18 cellular contexts compared by ENCODE assay signal in genomic region chr16:68136515-68136914, GRCh38. TPM values are rescaled to one million over a fixed set of nuclear protein-coding genes. Genes with fewer than 3 reads are reported as not detected.
DNase-seq lines count a peak whose midpoint lies in the region; ATAC-seq, FAIRE-seq and TF ChIP-seq lines count a peak whose summit lies in the region.
"Had no signal": no experiment of that assay in that cellular context is flagged by ENCODE, and none has a peak within 500 bp of the region (broad histone marks: within the 10 kb centered on the region; RNA-seq: fewer than 3 reads in every experiment).

No MANE protein-coding gene starts in this region.

- WGBS in esophagus, 2 donors = 75 to 82% methylated on average over 3 of the region's 3 CpGs

- no peak for FAIRE-seq in GM12891 (lab: Jason Lieb, UNC)
- FAIRE-seq: GM19239, H1 had no signal

- H3K27ac Mint-ChIP-seq in activated CD8-positive, alpha-beta T cell treated with anti-CD3 and anti-CD28 coated beads for 36 hours = peak overlapping the region; percentile 20
- H3K27ac Mint-ChIP-seq in activated CD8-positive, alpha-beta T cell treated with anti-CD3 and anti-CD28 coated beads, Interleukin-2, amount 10 ng/mL, durations not matched to agents 7 days and 5 days = no peak overlapping the region
- H3K27ac Mint-ChIP-seq in CD4-positive, alpha-beta T cell = peak overlapping the region; percentile 42
- H3K27ac Mint-ChIP-seq in natural killer cell = peak overlapping the region; percentile 62 to 73

- peak; percentile 26 for DNase-seq in activated CD8-positive, alpha-beta T cell treated with anti-CD3 and anti-CD28 coated beads for 36 hours
- DNase-seq in activated CD8-positive, alpha-beta T cell treated with anti-CD3 and anti-CD28 coated beads, Interleukin-2, amount 10 ng/mL, durations not matched to agents 7 days and 5 days = no peak
- no peak for DNase-seq in CD4-positive, alpha-beta T cell
- DNase-seq in natural killer cell (no peak), CD1c-positive myeloid dendritic cell (ENCODE audit: extremely low spot score) (no peak), lower lobe of right lung (no peak), GM12891 (ENCODE audit: insufficient read length, low spot score) (no peak)
- DNase-seq: 8988T; AML-193; CD4-positive, CD25-positive, alpha-beta regulatory T cell; DMS153; DND-41; GDM1 had no signal

- H3K36me3 Mint-ChIP-seq in activated CD8-positive, alpha-beta T cell treated with anti-CD3 and anti-CD28 coated beads for 36 hours (ENCODE audit: low read depth) = peaks cover 45% of the 10 kb centered on the region
- peaks cover 53% of the 10 kb centered on the region for H3K36me3 Mint-ChIP-seq in activated CD8-positive, alpha-beta T cell treated with anti-CD3 and anti-CD28 coated beads, Interleukin-2, amount 10 ng/mL, durations not matched to agents 7 days and 5 days (ENCODE audit: low read depth)
- peaks cover 66% of the 10 kb centered on the region for H3K36me3 Mint-ChIP-seq in CD4-positive, alpha-beta T cell (ENCODE audit: low read depth)
- no peaks in the 10 kb centered on the region for H3K36me3 Mint-ChIP-seq in natural killer cell

- H3K9me3 Mint-ChIP-seq in activated CD8-positive, alpha-beta T cell treated with anti-CD3 and anti-CD28 coated beads for 36 hours = no peaks in the 10 kb centered on the region
- no peaks in the 10 kb centered on the region for H3K9me3 Mint-ChIP-seq in activated CD8-positive, alpha-beta T cell treated with anti-CD3 and anti-CD28 coated beads, Interleukin-2, amount 10 ng/mL, durations not matched to agents 7 days and 5 days (ENCODE audit: insufficient read depth)
- no peaks in the 10 kb centered on the region for H3K9me3 Mint-ChIP-seq in CD4-positive, alpha-beta T cell
- H3K9me3 Mint-ChIP-seq in natural killer cell = no peaks in the 10 kb centered on the region
- H3K9me3 Mint-ChIP-seq: CD4-positive, CD25-positive, alpha-beta regulatory T cell had no signal

- no peak overlapping the region for H3K4me3 Mint-ChIP-seq in activated CD8-positive, alpha-beta T cell treated with anti-CD3 and anti-CD28 coated beads for 36 hours
- H3K4me3 Mint-ChIP-seq in activated CD8-positive, alpha-beta T cell treated with anti-CD3 and anti-CD28 coated beads, Interleukin-2, amount 10 ng/mL, durations not matched to agents 7 days and 5 days = no peak overlapping the region
- no peak overlapping the region for H3K4me3 Mint-ChIP-seq in CD4-positive, alpha-beta T cell
- no peak overlapping the region for H3K4me3 Mint-ChIP-seq in natural killer cell
- H3K4me3 Mint-ChIP-seq: CD4-positive, CD25-positive, alpha-beta regulatory T cell had no signal

- intact Hi-C loops in activated CD8-positive, alpha-beta T cell treated with anti-CD3 and anti-CD28 coated beads for 36 hours (cut with micrococcal nuclease) = no loop called here
- intact Hi-C loops in CD4-positive, alpha-beta T cell (cut with DNase I, micrococcal nuclease) = loop anchor here in 1 of 2 experiments (5.0 kb wide), 1 partner anchor 41 kb away; no protein-coding TSS in a partner anchor
- intact Hi-C loops in natural killer cell (cut with micrococcal nuclease) (no loop called here), lower lobe of right lung (cut with DNase I) (no loop called here)

- no peaks in the 10 kb centered on the region for H3K4me1 ChIP-seq in esophagus (ENCODE audit: control insufficient read depth in 2 of 2, insufficient read depth in 2 of 2, low read length in 1 of 2)
- H3K4me1 ChIP-seq in lower lobe of right lung = peaks cover 13% of the 10 kb centered on the region
- H3K4me1 ChIP-seq: BLaER1 had no signal

- ATAC-seq in activated CD8-positive, alpha-beta T cell treated with anti-CD3 and anti-CD28 coated beads for 36 hours = peak; percentile 65
- ATAC-seq in activated CD8-positive, alpha-beta T cell treated with anti-CD3 and anti-CD28 coated beads, Interleukin-2, amount 10 ng/mL, durations not matched to agents 7 days and 5 days = no peak
- no peak for ATAC-seq in CD4-positive, alpha-beta T cell (ENCODE audit: poor library complexity)
- no peak for ATAC-seq in natural killer cell
- no peak for ATAC-seq in lower lobe of right lung

- TF ChIP-seq POLR2A in GM12891 (IDR thresholded peaks at IDR 0.05; ENCODE audit: low read depth, low read length) = no peak

- H3K27ac ChIP-seq in CD4-positive, alpha-beta T cell (ENCODE audit: low read depth, low read length) = no peak overlapping the region
- H3K27ac ChIP-seq in esophagus (ENCODE audit: low read depth in 2 of 2, low read length in 1 of 2) (peak overlapping the region; percentile 47 to 65), lower lobe of right lung (no peak overlapping the region)
- H3K27ac ChIP-seq: BLaER1 had no signal

- H3K9me3 ChIP-seq in CD4-positive, alpha-beta T cell (ENCODE audit: control insufficient read depth, low read length) = no peaks in the 10 kb centered on the region
- no peaks in the 10 kb centered on the region for H3K9me3 ChIP-seq in esophagus (ENCODE audit: control insufficient read depth in 2 of 2, insufficient read depth in 1 of 2, low read depth in 1 of 2, low read length in 1 of 2)
- H3K9me3 ChIP-seq in lower lobe of right lung = no peaks in the 10 kb centered on the region
- H3K9me3 ChIP-seq: BLaER1, HAP-1 had no signal

- H3K4me1 Mint-ChIP-seq in activated CD8-positive, alpha-beta T cell treated with anti-CD3 and anti-CD28 coated beads for 36 hours (ENCODE audit: low read depth) = peaks cover 46% of the 10 kb centered on the region
- H3K4me1 Mint-ChIP-seq in activated CD8-positive, alpha-beta T cell treated with anti-CD3 and anti-CD28 coated beads, Interleukin-2, amount 10 ng/mL, durations not matched to agents 7 days and 5 days (ENCODE audit: low read depth) = peaks cover 24% of the 10 kb centered on the region
- H3K4me1 Mint-ChIP-seq in CD4-positive, alpha-beta T cell (ENCODE audit: low read depth) = peaks cover 51% of the 10 kb centered on the region
- peaks cover 61 to 68% of the 10 kb centered on the region in 2 donors for H3K4me1 Mint-ChIP-seq in natural killer cell

- H3K4me3 ChIP-seq in esophagus (ENCODE audit: low read depth in 1 of 2, low read length in 2 of 2) = no peak overlapping the region
- H3K4me3 ChIP-seq in lower lobe of right lung = no peak overlapping the region
- H3K4me3 ChIP-seq: BLaER1, HAP-1 had no signal

- CTCF ChIA-PET in activated CD8-positive, alpha-beta T cell treated with anti-CD3 and anti-CD28 coated beads for 36 hours (lab: Charles Lee) = interaction anchor here (0.9 to 1.8 kb wide), 2 partner anchors 41 to 43 kb away, joined by 3 to 6 read pairs; no protein-coding TSS in a partner anchor
- CTCF ChIA-PET in activated CD8-positive, alpha-beta T cell treated with anti-CD3 and anti-CD28 coated beads, Interleukin-2, amount 10 ng/mL, durations not matched to agents 7 days and 5 days (lab: Charles Lee) = interaction anchor here (2.7 kb wide), 1 partner anchor 43 kb away, joined by 8 read pairs; no protein-coding TSS in a partner anchor
- CTCF ChIA-PET in CD4-positive, alpha-beta T cell (lab: Charles Lee) = interaction anchor here (1.2 kb wide), 1 partner anchor 96 kb away, joined by 3 read pairs; no protein-coding TSS in a partner anchor

- POLR2A ChIA-PET in activated CD8-positive, alpha-beta T cell treated with anti-CD3 and anti-CD28 coated beads for 36 hours (lab: Charles Lee) = interaction anchor here (0.8 to 1.2 kb wide), 3 partner anchors 10 to 43 kb away, joined by 3 read pairs; no protein-coding TSS in a partner anchor
- POLR2A ChIA-PET in activated CD8-positive, alpha-beta T cell treated with anti-CD3 and anti-CD28 coated beads, Interleukin-2, amount 10 ng/mL, durations not matched to agents 7 days and 5 days (lab: Charles Lee) = no interaction called here
- POLR2A ChIA-PET in CD4-positive, alpha-beta T cell (lab: Charles Lee) = interaction anchor here (1.0 kb wide), 1 partner anchor 51 kb away, joined by 3 read pairs; no protein-coding TSS in a partner anchor

- TF ChIP-seq CTCF in activated CD8-positive, alpha-beta T cell treated with anti-CD3 and anti-CD28 coated beads for 36 hours (IDR thresholded peaks at IDR 0.05) = no peak
- TF ChIP-seq CTCF in CD4-positive, alpha-beta T cell (IDR thresholded peaks at IDR 0.05) = no peak
- TF ChIP-seq CTCF in natural killer cell (IDR thresholded peaks at IDR 0.05) = no peak
- TF ChIP-seq CTCF in lower lobe of right lung (IDR thresholded peaks at IDR 0.05) = no peak

- H3K36me3 ChIP-seq in esophagus (ENCODE audit: control insufficient read depth in 2 of 2, insufficient read depth in 2 of 2, low read length in 1 of 2) = no peaks in the 10 kb centered on the region
- H3K36me3 ChIP-seq in lower lobe of right lung = peaks cover 37% of the 10 kb centered on the region
- H3K36me3 ChIP-seq: HAP-1 had no signal

- H3K27me3 Mint-ChIP-seq in activated CD8-positive, alpha-beta T cell treated with anti-CD3 and anti-CD28 coated beads for 36 hours = no peaks in the 10 kb centered on the region
- no peaks in the 10 kb centered on the region for H3K27me3 Mint-ChIP-seq in activated CD8-positive, alpha-beta T cell treated with anti-CD3 and anti-CD28 coated beads, Interleukin-2, amount 10 ng/mL, durations not matched to agents 7 days and 5 days (ENCODE audit: low read depth)
- no peaks in the 10 kb centered on the region for H3K27me3 Mint-ChIP-seq in CD4-positive, alpha-beta T cell
- no peaks in the 10 kb centered on the region for H3K27me3 Mint-ChIP-seq in natural killer cell (ENCODE audit: low read depth in 2 of 2)
- H3K27me3 Mint-ChIP-seq: CD4-positive, CD25-positive, alpha-beta regulatory T cell had no signal

- no peaks in the 10 kb centered on the region for H3K27me3 ChIP-seq in CD4-positive, alpha-beta T cell (ENCODE audit: control insufficient read depth, insufficient read depth, low read length)
- H3K27me3 ChIP-seq in esophagus (ENCODE audit: control insufficient read depth in 1 of 2, insufficient read depth in 2 of 2, low read length in 2 of 2) (no peaks in the 10 kb centered on the region), lower lobe of right lung (ENCODE audit: low read depth) (no peaks in the 10 kb centered on the region)
- H3K27me3 ChIP-seq: BLaER1 had no signal

TF ChIP-seq in GM12891, 5 proteins besides CTCF, POLR2A, EP300 and RAD21:
- TF ChIP-seq TAF1 (IDR thresholded peaks at IDR 0.05; ENCODE audit: low read depth, low read length) (no peak), SPI1 (IDR thresholded peaks at IDR 0.05; ENCODE audit: low read depth, low read length) (no peak), POLR2AphosphoS5 (IDR thresholded peaks at IDR 0.05; ENCODE audit: low read depth, low read length) (no peak), PAX5 (IDR thresholded peaks at IDR 0.05; ENCODE audit: insufficient read depth, low read length, severe bottlenecking) (no peak), POU2F2 (IDR thresholded peaks at IDR 0.05; ENCODE audit: low read depth, low read length) (no peak)

RNA-seq across cellular contexts. Expression of gene NFATC3, which starts 51.3 kb away (rescaled TPM):
- 100 to 1,000 TPM; 102 to 104 TPM for total RNA-seq in activated CD8-positive, alpha-beta T cell treated with anti-CD3 and anti-CD28 coated beads for 36 hours
- total RNA-seq in activated CD8-positive, alpha-beta T cell treated with anti-CD3 and anti-CD28 coated beads, Interleukin-2, amount 10 ng/mL, durations not matched to agents 7 days and 5 days = 100 to 1,000 TPM; 166 to 169 TPM
- 10 to 100 TPM; 84.8 to 94.4 TPM for total RNA-seq in CD4-positive, alpha-beta T cell
- 1 to 10 TPM; 4.0 to 5.5 TPM for polyA plus RNA-seq in esophagus
- total RNA-seq in natural killer cell (100 to 1,000 TPM; 241 to 282 (median 263) TPM), lower lobe of right lung (61.6 TPM)
- polyA plus RNA-seq in GM12891 (2012; ENCODE audit: low read depth, missing spikeins) = 8.3 TPM

Comparison
In these comparisons a context has a peak if more than half of its experiments do, and no peak if none do; other contexts are left out.
1. H3K27ac ChIP-seq: peak in esophagus (2 of 2); none in CD4-positive, alpha-beta T cell (single experiment) and lower lobe of right lung (single experiment).